ENCODE assay signal across 9 cellular contexts in genomic region chr3:11289864-11290263, GRCh38. TPM values are rescaled to one million over a fixed set of nuclear protein-coding genes. Genes with fewer than 3 reads are reported as not detected.
A peak's percentile ranks its signal among the peaks of the same experiment; 100 is the strongest.
DNase-seq lines count a peak whose midpoint lies in the region; ATAC-seq and TF ChIP-seq lines count a peak whose summit lies in the region.
"Had no signal": no experiment of that assay in that cellular context is flagged by ENCODE, and none has a peak within 500 bp of the region (broad histone marks: within the 10 kb centered on the region; RNA-seq: fewer than 3 reads in every experiment).

No MANE protein-coding gene starts in this region.

- POLR2A ChIA-PET in activated CD8-positive, alpha-beta T cell treated with anti-CD3 and anti-CD28 coated beads, Interleukin-2, amount 10 ng/mL, durations not matched to agents 7 days and 5 days (lab: Charles Lee) = interaction anchor here (1.8 to 3.1 kb wide), 2 partner anchors 17 to 52 kb away, joined by 4 to 30 read pairs; partner anchors contain the start of gene ATG7

- CTCF ChIA-PET in activated CD8-positive, alpha-beta T cell treated with anti-CD3 and anti-CD28 coated beads, Interleukin-2, amount 10 ng/mL, durations not matched to agents 7 days and 5 days (lab: Charles Lee) = interaction anchor here (1.0 to 4.0 kb wide), 5 partner anchors 11 to 45 kb away, joined by 3 to 32 read pairs (median 4); partner anchors contain the start of gene ATG7

- no peak for DNase-seq in heart right ventricle
- DNase-seq in left cardiac atrium = no peak
- DNase-seq in activated CD8-positive, alpha-beta T cell treated with anti-CD3 and anti-CD28 coated beads, Interleukin-2, amount 10 ng/mL, durations not matched to agents 7 days and 5 days = no peak
- no peak for DNase-seq in left lung
- no peak for DNase-seq in uterus
- DNase-seq in occipital lobe (lab: John Stamatoyannopoulos, UW) = no peak
- no peak for DNase-seq in NCI-H2029 treated with DMSO at 0.1 percent for 48 hours (lab: John Stamatoyannopoulos, UW)
- DNase-seq: H7 had no signal

- no peak for TF ChIP-seq CTCF in heart right ventricle (IDR thresholded peaks at IDR 0.05)
- no peak for TF ChIP-seq CTCF in left lung (IDR thresholded peaks at IDR 0.05)
- no peak for TF ChIP-seq CTCF in uterus (IDR thresholded peaks at IDR 0.05)

- no peak for TF ChIP-seq POLR2A in uterus (IDR thresholded peaks at IDR 0.05)

- H3K27me3 Mint-ChIP-seq in activated CD8-positive, alpha-beta T cell treated with anti-CD3 and anti-CD28 coated beads, Interleukin-2, amount 10 ng/mL, durations not matched to agents 7 days and 5 days (ENCODE audit: low read depth) = no peaks in the 10 kb centered on the region

- H3K36me3 Mint-ChIP-seq in activated CD8-positive, alpha-beta T cell treated with anti-CD3 and anti-CD28 coated beads, Interleukin-2, amount 10 ng/mL, durations not matched to agents 7 days and 5 days (ENCODE audit: low read depth) = peaks cover 47% of the 10 kb centered on the region

- H3K27ac Mint-ChIP-seq in activated CD8-positive, alpha-beta T cell treated with anti-CD3 and anti-CD28 coated beads, Interleukin-2, amount 10 ng/mL, durations not matched to agents 7 days and 5 days = peak overlapping the region; percentile 95

- peaks cover 16 to 70% (median 42%) of the 10 kb centered on the region in 9 donors for H3K4me1 ChIP-seq in heart right ventricle
- peaks cover 43 to 70% of the 10 kb centered on the region in 2 donors for H3K4me1 ChIP-seq in left lung
- H3K4me1 ChIP-seq in uterus = peaks cover 4 to 22% of the 10 kb centered on the region in 2 donors

- H3K27me3 ChIP-seq in heart right ventricle = no peaks in the 10 kb centered on the region
- no peaks in the 10 kb centered on the region for H3K27me3 ChIP-seq in left lung
- H3K27me3 ChIP-seq in uterus = no peaks in the 10 kb centered on the region

- intact Hi-C loops in heart right ventricle (cut with DNase I) = no loop called here
- intact Hi-C loops in left cardiac atrium (cut with DNase I) = no loop called here
- intact Hi-C loops in left lung (cut with DNase I) = no loop called here
- intact Hi-C loops in uterus (cut with DNase I; ENCODE audit: low total_unique reads) = no loop called here

- H3K4me3 Mint-ChIP-seq in activated CD8-positive, alpha-beta T cell treated with anti-CD3 and anti-CD28 coated beads, Interleukin-2, amount 10 ng/mL, durations not matched to agents 7 days and 5 days = no peak overlapping the region

- H3K9me3 ChIP-seq in heart right ventricle (no peaks in the 10 kb centered on the region), left lung (no peaks in the 10 kb centered on the region), uterus (no peaks in the 10 kb centered on the region)

- H3K4me3 ChIP-seq in heart right ventricle (no peak overlapping the region), left lung (no peak overlapping the region), uterus (no peak overlapping the region)

- 80 to 86% methylated on average over 3 of the region's 3 CpGs for WGBS in heart right ventricle, 2 donors

- H3K36me3 ChIP-seq in heart right ventricle = peaks cover 0 to 6% (median 0%) of the 10 kb centered on the region in 9 donors
- peaks cover 0 to 7% of the 10 kb centered on the region in 2 donors for H3K36me3 ChIP-seq in left lung
- H3K36me3 ChIP-seq in uterus = no peaks in the 10 kb centered on the region

- H3K4me1 Mint-ChIP-seq in activated CD8-positive, alpha-beta T cell treated with anti-CD3 and anti-CD28 coated beads, Interleukin-2, amount 10 ng/mL, durations not matched to agents 7 days and 5 days (ENCODE audit: low read depth) = peaks cover 55% of the 10 kb centered on the region

- no peaks in the 10 kb centered on the region for H3K9me3 Mint-ChIP-seq in activated CD8-positive, alpha-beta T cell treated with anti-CD3 and anti-CD28 coated beads, Interleukin-2, amount 10 ng/mL, durations not matched to agents 7 days and 5 days (ENCODE audit: insufficient read depth)

- H3K27ac ChIP-seq in heart right ventricle = peak overlapping the region in 7 of 10 donors; percentile 59 to 90 (median 74)
- peak overlapping the region; percentile 78 to 94 for H3K27ac ChIP-seq in left lung
- H3K27ac ChIP-seq in uterus = peak overlapping the region; percentile 67 to 80

- no peak for ATAC-seq in heart right ventricle
- no peak for ATAC-seq in left cardiac atrium
- no peak for ATAC-seq in activated CD8-positive, alpha-beta T cell treated with anti-CD3 and anti-CD28 coated beads, Interleukin-2, amount 10 ng/mL, durations not matched to agents 7 days and 5 days
- ATAC-seq in left lung = no peak
- no peak for ATAC-seq in HG03342 (IDR thresholded peaks at IDR 0.05; ENCODE audit: unreplicated experiment)

RNA-seq across cellular contexts. Expression of gene ATG7, which starts 17.7 kb away (rescaled TPM):
- total RNA-seq in heart right ventricle (10 to 100 TPM; 14.8 to 24.1 (median 16.9) TPM), left cardiac atrium (10 to 100 TPM; 21.7 to 22.8 TPM), left lung (10 to 100 TPM; 41.9 to 73.3 TPM), uterus (100 to 1,000 TPM in 2 of 4 donors, 10 to 100 TPM in 2; 54.8 to 126 (median 100) TPM), occipital lobe (22.6 TPM)
- polyA plus RNA-seq in heart right ventricle = 1 to 10 TPM; 5.3 to 7.2 TPM
- 10 to 100 TPM; 36.8 to 40.0 TPM for total RNA-seq in activated CD8-positive, alpha-beta T cell treated with anti-CD3 and anti-CD28 coated beads, Interleukin-2, amount 10 ng/mL, durations not matched to agents 7 days and 5 days
